In genomic region chr14:96592591-96593388, GRCh38 we compare ENCODE assay signal across 8 cellular contexts.
DNase-seq lines count a peak whose midpoint lies in the region; ATAC-seq and TF ChIP-seq lines count a peak whose summit lies in the region.

No MANE protein-coding gene starts in this region.

- peak; percentile 84 for ATAC-seq in GM19023 (IDR thresholded peaks at IDR 0.05; ENCODE audit: unreplicated experiment)
- peak; percentile 79 for ATAC-seq in HG03342 (IDR thresholded peaks at IDR 0.05; ENCODE audit: unreplicated experiment)

- no peaks in the 10 kb centered on the region for H3K4me1 Mint-ChIP-seq in mesothelial cell of epicardium

- H3K27me3 Mint-ChIP-seq in mesothelial cell of epicardium (ENCODE audit: low read depth) = peaks cover 13% of the 10 kb centered on the region

- H3K4me3 Mint-ChIP-seq in mesothelial cell of epicardium = peak overlapping the region; percentile 53

- no peak for TF ChIP-seq CTCF in mesothelial cell of epicardium (IDR thresholded peaks at IDR 0.05; ENCODE audit: unreplicated experiment)

- no peaks in the 10 kb centered on the region for H3K9me3 Mint-ChIP-seq in mesothelial cell of epicardium

- H3K36me3 Mint-ChIP-seq in mesothelial cell of epicardium = no peaks in the 10 kb centered on the region

- no peak overlapping the region for H3K27ac Mint-ChIP-seq in mesothelial cell of epicardium

- peak; percentile 71 to 74 for DNase-seq in activated CD4-positive, alpha-beta T cell treated with anti-CD3 and anti-CD28 coated beads, Interleukin-2, amount 50 U/mL, for 48 hours
- DNase-seq in effector CD4-positive, alpha-beta T cell = peak; percentile 41
- DNase-seq in mesothelial cell of epicardium (ENCODE audit: low spot score in 2 of 2, unreplicated experiment in 2 of 2) (peak in 1 of 2 experiments; percentile 54), NCI-H187 treated with DMSO at 0.1 percent for 48 hours (lab: John Stamatoyannopoulos, UW) (no peak), NCI-H1105 (lab: John Stamatoyannopoulos, UW) (no peak)
- peak; percentile 76 for DNase-seq in stimulated activated CD8-positive, alpha-beta memory T cell treated with anti-CD3 and anti-CD28 coated beads, Interleukin-4, amount 100 ng/mL, for 48 hours

Comparison
In these comparisons a context has a peak if more than half of its experiments do, and no peak if none do; other contexts are left out.
1. DNase-seq: peak in activated CD4-positive, alpha-beta T cell treated with anti-CD3 and anti-CD28 coated beads, Interleukin-2, amount 50 U/mL, for 48 hours (2 of 2), effector CD4-positive, alpha-beta T cell (single experiment) and stimulated activated CD8-positive, alpha-beta memory T cell treated with anti-CD3 and anti-CD28 coated beads, Interleukin-4, amount 100 ng/mL, for 48 hours (single experiment); none in NCI-H187 treated with DMSO at 0.1 percent for 48 hours (single experiment) and NCI-H1105 (single experiment).